2 cellular contexts compared by ENCODE assay signal in genomic region chr3:58573638-58574037, GRCh38.
TF ChIP-seq lines count a peak whose summit lies in the region.

No MANE protein-coding gene starts in this region.

TF ChIP-seq in IMR-90, 13 proteins besides CTCF, POLR2A, EP300 and RAD21:
- TF ChIP-seq CHD1 (IDR thresholded peaks at IDR 0.05; ENCODE audit: low read depth, low read length) (no peak), BHLHE40 (IDR thresholded peaks at IDR 0.05; ENCODE audit: low read depth, low read length) (no peak), USF2 (IDR thresholded peaks at IDR 0.05; ENCODE audit: low read depth, low read length) (no peak), NFE2L2 (IDR thresholded peaks at IDR 0.05; ENCODE audit: low read depth, low read length) (no peak), RFX5 (IDR thresholded peaks at IDR 0.05; ENCODE audit: low read depth, low read length) (no peak), MXI1 (IDR thresholded peaks at IDR 0.05; ENCODE audit: borderline replicate concordance, low read depth, low read length) (no peak), ELK1 (IDR thresholded peaks at IDR 0.05; ENCODE audit: borderline replicate concordance, low read depth, low read length) (no peak), MAFK (IDR thresholded peaks at IDR 0.05; ENCODE audit: low read depth, low read length) (no peak), MAZ (IDR thresholded peaks at IDR 0.05; ENCODE audit: borderline replicate concordance, low read depth, low read length) (no peak), CEBPB (IDR thresholded peaks at IDR 0.05; ENCODE audit: low read depth, low read length) (no peak), RCOR1 (IDR thresholded peaks at IDR 0.05; ENCODE audit: insufficient replicate concordance, low read length) (no peak)

TF ChIP-seq in H1, 55 proteins besides CTCF, POLR2A, EP300 and RAD21:
- TF ChIP-seq JUND (IDR thresholded peaks at IDR 0.05; ENCODE audit: low read length) (no peak), CREB1 (IDR thresholded peaks at IDR 0.05) (no peak), RXRA (IDR thresholded peaks at IDR 0.05; ENCODE audit: insufficient read depth, low read depth, low read length) (no peak), KDM5A (IDR thresholded peaks at IDR 0.05; ENCODE audit: low read length) (no peak), FOSL1 (IDR thresholded peaks at IDR 0.05; ENCODE audit: insufficient read depth, low read depth, low read length) (no peak), SP4 (IDR thresholded peaks at IDR 0.05; ENCODE audit: low read length) (no peak), RFX5 (IDR thresholded peaks at IDR 0.05; ENCODE audit: borderline replicate concordance, low read depth, low read length) (no peak), SIN3A (conservative IDR thresholded peaks at IDR 0.05 in 1 of 2, IDR thresholded peaks at IDR 0.05 in 1 of 2; ENCODE audit: low read depth in 1 of 2, low read length in 2 of 2) (no peak), BCL11A (IDR thresholded peaks at IDR 0.05; ENCODE audit: low read depth in 2 of 2, low read length in 2 of 2) (no peak), TAF1 (IDR thresholded peaks at IDR 0.05; ENCODE audit: low read depth, low read length) (no peak), ZNF274 (IDR thresholded peaks at IDR 0.05; ENCODE audit: borderline replicate concordance, extremely low read depth, low read length) (no peak), SP2 (IDR thresholded peaks at IDR 0.05; ENCODE audit: low read length) (no peak), CHD7 (IDR thresholded peaks at IDR 0.05; ENCODE audit: insufficient replicate concordance, low read length) (no peak)
